Comparison of ENCODE assay signal across 8 cellular contexts in the genomic region with DNA sequence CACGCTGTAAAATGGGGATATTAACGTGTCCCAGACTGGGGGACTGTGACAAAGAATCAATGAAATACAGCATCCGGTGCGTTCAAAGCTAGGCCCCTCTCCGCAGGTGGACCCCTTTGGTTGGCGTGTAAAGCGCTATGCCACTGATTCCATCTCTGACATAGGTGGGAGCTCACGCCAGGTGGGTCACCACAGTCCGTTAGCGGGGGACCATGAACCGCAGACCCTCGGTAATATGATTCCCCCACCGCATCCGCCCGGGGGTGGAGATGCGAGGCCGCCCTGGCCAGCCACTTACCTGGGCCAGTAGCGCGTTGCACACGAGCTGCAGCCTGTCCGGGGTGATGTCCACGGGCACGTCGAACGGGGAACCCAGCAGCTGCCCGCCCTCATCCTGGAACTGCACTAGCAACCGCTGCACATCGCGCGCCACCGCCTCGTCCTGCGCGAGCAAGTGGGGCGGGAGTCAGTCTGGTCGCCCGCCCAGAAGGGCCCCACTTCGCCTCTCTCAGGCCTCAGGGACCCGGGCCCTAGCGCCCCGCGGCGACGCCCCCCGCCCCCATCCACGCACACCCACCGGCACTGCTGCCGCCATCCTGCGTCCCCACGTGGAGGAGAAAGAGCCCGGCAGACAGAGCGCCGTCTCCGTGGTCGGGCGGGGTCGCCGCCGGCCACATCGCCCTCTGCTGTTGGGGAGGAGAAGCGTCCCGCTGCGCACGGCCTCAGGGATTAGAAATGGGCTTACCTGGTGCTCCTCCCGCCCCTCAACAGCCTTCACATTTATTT. TPM values are rescaled to one million over a fixed set of nuclear protein-coding genes. Genes with fewer than 3 reads are reported as not detected.
DNase-seq lines count a peak whose midpoint lies in the region; ATAC-seq and TF ChIP-seq lines count a peak whose summit lies in the region.

NLE1 (minus strand) TSS at position 623 of the 786 bp plus-strand sequence; CDS start at position 595, 28 bp downstream.

- H3K27me3 ChIP-seq in mammary epithelial cell (ENCODE audit: insufficient read depth, low read length) (no peaks in the 10 kb centered on the region), smooth muscle cell (ENCODE audit: low read depth) (no peaks in the 10 kb centered on the region)

- H3K9ac ChIP-seq in mammary epithelial cell (ENCODE audit: insufficient read depth, low read length) (peak within 1 kb of the TSS; percentile 66), smooth muscle cell (ENCODE audit: low read depth) (peak within 1 kb of the TSS; percentile 59)

- H3K4me3 ChIP-seq in WI38 (ENCODE audit: low read depth, low read length) (peak within 1 kb of the TSS; percentile 96), mammary epithelial cell (replicated peaks in 1 of 3; ENCODE audit: insufficient read depth in 1 of 3, low read depth in 2 of 3, low read length in 3 of 3) (peak within 1 kb of the TSS; percentile 68 to 98 (median 85)), smooth muscle cell (peak within 1 kb of the TSS; percentile 81)

- no peaks in the 10 kb centered on the region for H3K4me1 ChIP-seq in mammary epithelial cell (ENCODE audit: insufficient read depth, low read length)
- H3K4me1 ChIP-seq in smooth muscle cell (ENCODE audit: low read depth): peaks cover 8% of the 10 kb centered on the region

- H3K27ac ChIP-seq in mammary epithelial cell (ENCODE audit: insufficient read depth, low read depth, low read length) (peak within 1 kb of the TSS; percentile 20), smooth muscle cell (ENCODE audit: low read depth) (no peak within 1 kb of the TSS)

- H3K9me3 ChIP-seq in mammary epithelial cell (replicated peaks; ENCODE audit: insufficient read depth, low read length): no peaks in the 10 kb centered on the region
- no peaks in the 10 kb centered on the region for H3K9me3 ChIP-seq in smooth muscle cell (replicated peaks; ENCODE audit: low read depth)

- DNase-seq in NCI-H1417 (lab: John Stamatoyannopoulos, UW) (peak; percentile 79 to 87 (median 84)), NCI-H1417 treated with DMSO at 0.1 percent for 48 hours (lab: John Stamatoyannopoulos, UW) (no peak), NCI-H2171 treated with DMSO at 0.1 percent for 48 hours (lab: John Stamatoyannopoulos, UW) (peak; percentile 79), mammary epithelial cell (peak; percentile 72), iPS-NIHi7 (ENCODE audit: extremely low spot score) (peak; percentile 95), smooth muscle cell (lab: John Stamatoyannopoulos, UW; ENCODE audit: unreplicated experiment) (peak; percentile 45)

- TF ChIP-seq CTCF in WI38 (IDR thresholded peaks at IDR 0.05; ENCODE audit: low read depth, low read length) (peak; percentile 85), mammary epithelial cell (conservative IDR thresholded peaks at IDR 0.05 in 1 of 2, IDR thresholded peaks at IDR 0.05 in 1 of 2; ENCODE audit: extremely low read depth in 1 of 2, insufficient read depth in 1 of 2, low read depth in 1 of 2, low read length in 2 of 2) (peak; percentile 77 to 93), smooth muscle cell (IDR thresholded peaks at IDR 0.05; ENCODE audit: borderline replicate concordance, insufficient read depth, poor library complexity, severe bottlenecking) (peak; percentile 91)

- intact Hi-C loops in mammary epithelial cell (cut with micrococcal nuclease): loop anchor here (2.0 kb wide), 1 partner anchor 103 kb away; no protein-coding TSS in a partner anchor

- H4K20me1 ChIP-seq in mammary epithelial cell (ENCODE audit: insufficient read depth, low read length) (no peaks in the 10 kb centered on the region), smooth muscle cell (ENCODE audit: low read depth) (no peaks in the 10 kb centered on the region)

- CTCF ChIA-PET in mammary epithelial cell (lab: Charles Lee; ENCODE audit: low non-redundant PET): interaction anchor here (0.6 kb wide), 1 partner anchor 393 kb away, joined by 3 read pairs; no protein-coding TSS in a partner anchor

- H2AFZ ChIP-seq in mammary epithelial cell (ENCODE audit: low read depth, low read length) (peak within 1 kb of the TSS; percentile 89), smooth muscle cell (ENCODE audit: low read depth) (peak within 1 kb of the TSS; percentile 98)

- no peaks in the 10 kb centered on the region for H3F3A ChIP-seq in smooth muscle cell (ENCODE audit: low read depth)

- TSS peak; percentile 47 for BruUV-seq in mammary epithelial cell (replicated peaks; lab: Mats Ljungman, UMichigan)

- H3K79me2 ChIP-seq in mammary epithelial cell (ENCODE audit: insufficient read depth, low read length) (peaks cover 32% of the 10 kb centered on the region), smooth muscle cell (ENCODE audit: low read depth) (peaks cover 13% of the 10 kb centered on the region)

- 0% methylated on average over 12 of the region's 65 CpGs for WGBS in mammary epithelial cell (ENCODE audit: low coverage, missing lambda C conversion rate)
- WGBS in smooth muscle cell (ENCODE audit: low lambda C conversion rate): under 1% methylated on average over 49 of the region's 65 CpGs

- peak; percentile 76 for ATAC-seq in HG03045 (IDR thresholded peaks at IDR 0.05; ENCODE audit: unreplicated experiment)

- peaks cover 22% of the 10 kb centered on the region for H3K36me3 ChIP-seq in mammary epithelial cell (ENCODE audit: insufficient read depth, low read length)
- no peaks in the 10 kb centered on the region for H3K36me3 ChIP-seq in smooth muscle cell (ENCODE audit: low read depth)

- in situ Hi-C loops in mammary epithelial cell (cut with MboI; ENCODE audit: low sequenced_read_pairs in 2 of 2): loop anchor here in 1 of 2 donors (25.0 kb wide), 1 partner anchor 930 kb away; no protein-coding TSS in a partner anchor

- peak within 1 kb of the TSS; percentile 78 for H3K4me2 ChIP-seq in mammary epithelial cell (ENCODE audit: insufficient read depth, low read depth, low read length)
- peak within 1 kb of the TSS; percentile 98 for H3K4me2 ChIP-seq in smooth muscle cell

- dilution Hi-C loops in mammary epithelial cell (cut with HindIII; ENCODE audit: low sequenced_read_pairs): loop anchor here (5.0 to 25.0 kb wide), 2 partner anchors 35 to 705 kb away; no protein-coding TSS in a partner anchor

RNA-seq across cellular contexts. Expression of gene NLE1, which starts in this region (rescaled TPM):
- 10 to 100 TPM; 22.2 to 27.4 TPM for total RNA-seq in mammary epithelial cell
- 23.2 TPM for polyA plus RNA-seq in mammary epithelial cell
- 17.1 TPM for polyA minus RNA-seq in mammary epithelial cell
- total RNA-seq in smooth muscle cell: 4.6 and 10.3 TPM in 2 replicates
- polyA plus RNA-seq in smooth muscle cell: 4.9 and 5.6 TPM in 2 replicates
